8 cellular contexts compared by ENCODE assay signal in the genomic region with DNA sequence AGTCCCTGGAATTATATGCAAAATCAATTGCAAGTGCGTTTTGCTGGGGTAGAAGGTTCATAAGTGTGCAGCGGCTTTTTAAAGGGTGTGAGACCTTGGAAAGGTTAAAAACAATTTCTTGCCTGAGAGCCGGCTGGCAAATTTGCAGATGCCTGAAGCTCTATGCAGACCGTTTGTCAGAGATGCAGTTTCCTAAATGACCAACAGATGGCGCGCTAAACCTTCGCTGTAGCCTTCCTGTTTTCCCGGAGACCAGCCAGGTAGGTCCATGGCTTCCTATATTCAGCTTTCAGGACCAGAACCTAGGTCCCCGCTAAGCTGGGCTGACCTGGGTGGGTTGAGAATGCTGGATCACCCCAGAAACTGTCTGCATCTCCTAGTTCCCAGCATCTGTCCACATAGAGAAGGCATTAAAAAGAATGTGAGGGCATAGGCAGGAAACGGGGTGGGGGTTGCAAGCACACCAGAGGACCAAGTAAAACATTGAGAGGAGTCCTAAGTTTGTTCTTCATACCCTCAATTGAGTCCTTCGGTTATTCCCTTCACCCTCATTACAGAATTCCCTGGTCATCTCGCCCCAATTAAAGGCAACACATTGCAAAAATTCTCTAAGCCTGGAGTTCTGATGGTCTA. TPM values are rescaled to one million over a fixed set of nuclear protein-coding genes. Genes with fewer than 3 reads are reported as not detected.
DNase-seq lines count a peak whose midpoint lies in the region; ATAC-seq lines count a peak whose summit lies in the region.

No MANE protein-coding gene starts in this region.

- peaks cover 20% of the 10 kb centered on the region for H3K27me3 ChIP-seq in HAP-1 (ENCODE audit: low read depth)

- in situ Hi-C loops in HAP-1 (cut with MboI; ENCODE audit: low sequenced_read_pairs): loop anchor here (5.0 kb wide), 2 partner anchors 220 to 470 kb away; no protein-coding TSS in a partner anchor

- H3K27me3 Mint-ChIP-seq in activated CD4-positive, alpha-beta memory T cell treated with anti-CD3 and anti-CD28 coated beads for 36 hours: peaks cover 12% of the 10 kb centered on the region

- POLR2A ChIA-PET in activated CD4-positive, alpha-beta memory T cell treated with anti-CD3 and anti-CD28 coated beads for 36 hours (lab: Charles Lee): no interaction called here

- H3K27ac Mint-ChIP-seq in activated CD4-positive, alpha-beta memory T cell treated with anti-CD3 and anti-CD28 coated beads for 36 hours: no peak overlapping the region

- H3K4me1 Mint-ChIP-seq in activated CD4-positive, alpha-beta memory T cell treated with anti-CD3 and anti-CD28 coated beads for 36 hours (ENCODE audit: low read depth): no peaks in the 10 kb centered on the region

- peak; percentile 68 for ATAC-seq in esophagus mucosa
- no peak for ATAC-seq in stimulated activated naive CD8-positive, alpha-beta T cell treated with anti-CD3 and anti-CD28 coated beads, Interleukin-15, Interleukin-2, amounts not matched to agents 100 U/mL and 50 U/mL, for 24 hours
- ATAC-seq in GM18870 (IDR thresholded peaks at IDR 0.05; ENCODE audit: unreplicated experiment): no peak

- DNase-seq in COLO668 (lab: John Stamatoyannopoulos, UW; ENCODE audit: unreplicated experiment) (peak; percentile 81), HAP-1 (ENCODE audit: low spot score in 2 of 2) (peak; percentile 36 to 83), NCI-H345 (lab: John Stamatoyannopoulos, UW) (peak; percentile 82), middle frontal gyrus (ENCODE audit: extremely low spot score, low spot score) (peak; percentile 78)
- peak; percentile 66 for DNase-seq in activated CD4-positive, alpha-beta memory T cell treated with anti-CD3 and anti-CD28 coated beads for 36 hours
- DNase-seq in stimulated activated naive CD8-positive, alpha-beta T cell treated with anti-CD3 and anti-CD28 coated beads, Interleukin-15, Interleukin-2, amounts not matched to agents 100 U/mL and 50 U/mL, for 24 hours: peak; percentile 68

- intact Hi-C loops in activated CD4-positive, alpha-beta memory T cell treated with anti-CD3 and anti-CD28 coated beads for 36 hours (cut with micrococcal nuclease): loop anchor here (1.0 to 10.0 kb wide), 3 partner anchors 132 to 485 kb away; no protein-coding TSS in a partner anchor

- H3K4me3 ChIP-seq in HAP-1: no peak overlapping the region

- CTCF ChIA-PET in activated CD4-positive, alpha-beta memory T cell treated with anti-CD3 and anti-CD28 coated beads for 36 hours (lab: Charles Lee): interaction anchor here (0.6 to 3.9 kb wide), 14 partner anchors 12 to 488 kb away, joined by 3 to 62 read pairs (median 3); no protein-coding TSS in a partner anchor

- no peaks in the 10 kb centered on the region for H3K9me3 Mint-ChIP-seq in activated CD4-positive, alpha-beta memory T cell treated with anti-CD3 and anti-CD28 coated beads for 36 hours

- H3K4me3 Mint-ChIP-seq in activated CD4-positive, alpha-beta memory T cell treated with anti-CD3 and anti-CD28 coated beads for 36 hours: no peak overlapping the region

- no peaks in the 10 kb centered on the region for H3K9me3 ChIP-seq in HAP-1

- H3K36me3 Mint-ChIP-seq in activated CD4-positive, alpha-beta memory T cell treated with anti-CD3 and anti-CD28 coated beads for 36 hours: no peaks in the 10 kb centered on the region

- H3K36me3 ChIP-seq in HAP-1 (replicated peaks): no peaks in the 10 kb centered on the region

- H3K4me1 ChIP-seq in HAP-1: no peaks in the 10 kb centered on the region

RNA-seq across cellular contexts. Expression of gene NOS1, which starts 5.7 kb away (rescaled TPM):
- not detected for total RNA-seq in activated CD4-positive, alpha-beta memory T cell treated with anti-CD3 and anti-CD28 coated beads for 36 hours
- total RNA-seq in esophagus mucosa: 1.7 TPM
